ENCODE assay signal across 1 cellular context in the genomic region with DNA sequence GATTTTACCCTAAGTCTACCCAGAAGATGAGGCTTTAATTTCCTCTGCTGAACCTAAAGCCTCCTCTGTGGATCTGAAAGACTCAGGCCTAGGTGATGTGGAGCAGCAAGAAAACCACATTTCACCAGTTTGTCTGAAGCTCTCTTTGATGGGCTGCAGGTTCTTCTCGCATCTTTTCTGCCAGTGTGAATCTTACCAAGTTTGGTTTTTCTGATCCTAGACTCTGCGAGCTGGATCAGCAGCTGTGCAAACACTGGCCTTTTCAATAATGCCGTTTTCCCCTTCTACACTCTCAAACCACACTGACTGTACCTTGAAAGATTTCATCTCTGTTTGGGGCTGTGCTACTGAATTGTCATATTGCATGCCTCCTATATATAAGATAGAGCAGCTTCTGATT.
TF ChIP-seq lines count a peak whose summit lies in the region.

No MANE protein-coding gene starts in this region.

TF ChIP-seq in H1, 55 proteins besides CTCF, POLR2A, EP300 and RAD21 (continued from another document):
- TF ChIP-seq PHF8 (conservative IDR thresholded peaks at IDR 0.05; ENCODE audit: low read depth, low read length) = no peak
- TF ChIP-seq ASH2L (IDR thresholded peaks at IDR 0.05; ENCODE audit: low read length) = no peak
- TF ChIP-seq, protein P1, sequence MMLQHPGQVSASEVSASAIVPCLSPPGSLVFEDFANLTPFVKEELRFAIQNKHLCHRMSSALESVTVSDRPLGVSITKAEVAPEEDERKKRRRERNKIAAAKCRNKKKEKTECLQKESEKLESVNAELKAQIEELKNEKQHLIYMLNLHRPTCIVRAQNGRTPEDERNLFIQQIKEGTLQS (IDR thresholded peaks at IDR 0.05; ENCODE audit: insufficient read depth, low read depth, low read length) = no peak
- no peak for TF ChIP-seq CREB1 (IDR thresholded peaks at IDR 0.05)
